Comparison of ENCODE assay signal across 8 cellular contexts in genomic region chr18:56651771-56652092, GRCh38.
DNase-seq lines count a peak whose midpoint lies in the region; TF ChIP-seq lines count a peak whose summit lies in the region.

No MANE protein-coding gene starts in this region.

- no peaks in the 10 kb centered on the region for H3K36me3 ChIP-seq in KMS-11 (ENCODE audit: insufficient read depth)
- H3K36me3 ChIP-seq in mucosa of stomach (ENCODE audit: control insufficient read depth, insufficient read depth, low read length), result no peaks in the 10 kb centered on the region

- H3K9ac ChIP-seq in KMS-11 (peak overlapping the region; percentile 49), mucosa of stomach (ENCODE audit: low read length) (peak overlapping the region; percentile 84)

- peaks cover 58% of the 10 kb centered on the region for H3K79me2 ChIP-seq in KMS-11 (ENCODE audit: insufficient read depth, low read depth)

- no peak for TF ChIP-seq CTCF in AG04449 (IDR thresholded peaks at IDR 0.05; ENCODE audit: insufficient read depth, low read length, missing control alignments)
- TF ChIP-seq CTCF in KMS-11 (conservative IDR thresholded peaks at IDR 0.05; ENCODE audit: low read depth, low read length), result no peak

- H3K9me3 ChIP-seq in mucosa of stomach (ENCODE audit: control insufficient read depth, low read length), result no peaks in the 10 kb centered on the region

- H3K27me3 ChIP-seq in KMS-11 (ENCODE audit: insufficient read depth, low read depth), result no peaks in the 10 kb centered on the region
- H3K27me3 ChIP-seq in mucosa of stomach (ENCODE audit: control insufficient read depth, insufficient read depth, low read length), result no peaks in the 10 kb centered on the region

- H3K4me2 ChIP-seq in KMS-11, result peak overlapping the region; percentile 96

- peak overlapping the region; percentile 92 for H2AFZ ChIP-seq in KMS-11 (ENCODE audit: low read depth)

- POLR2A ChIA-PET in AG04449 (lab: Yijun Ruan, JAX), result no interaction called here

- no peak for DNase-seq in AG04449 (ENCODE audit: low read depth, low spot score)
- no peak for DNase-seq in caudate nucleus (lab: John Stamatoyannopoulos, UW)
- DNase-seq in NK-92 (lab: John Stamatoyannopoulos, UW; ENCODE audit: unreplicated experiment), result no peak
- DNase-seq in NCI-H510A (lab: John Stamatoyannopoulos, UW), result no peak
- no peak for DNase-seq in putamen (ENCODE audit: low spot score)
- no peak for DNase-seq in GF-D8 (lab: John Stamatoyannopoulos, UW)

- no peaks in the 10 kb centered on the region for H4K20me1 ChIP-seq in KMS-11 (ENCODE audit: insufficient read depth)

- CTCF ChIA-PET in AG04449 (lab: Yijun Ruan, JAX), result interaction anchor here (1.1 to 2.0 kb wide), 5 partner anchors 9 to 14 kb away, joined by 4 to 8 read pairs (median 5); no protein-coding TSS in a partner anchor

- H3K4me1 ChIP-seq in KMS-11 (ENCODE audit: low read depth, poor library complexity, severe bottlenecking), result peaks cover 20% of the 10 kb centered on the region
- peaks cover 6% of the 10 kb centered on the region for H3K4me1 ChIP-seq in mucosa of stomach (ENCODE audit: control insufficient read depth, insufficient read depth, low read length)

- H3K27ac ChIP-seq in KMS-11 (peak overlapping the region; percentile 60), caudate nucleus (ENCODE audit: low read depth, low read length) (peak overlapping the region; percentile 89)

- H3K4me3 ChIP-seq in AG04449 (ENCODE audit: low read depth, low read length) (peak overlapping the region; percentile 95), KMS-11 (IDR thresholded peaks at IDR 0.05; ENCODE audit: insufficient read depth, low read depth, low read length) (peak overlapping the region; percentile 65), mucosa of stomach (ENCODE audit: low read length) (peak overlapping the region; percentile 93)
